In genomic region chr2:9276901-9277455, GRCh38 we compare ENCODE assay signal across 21 cellular contexts.
DNase-seq lines count a peak whose midpoint lies in the region; ATAC-seq and TF ChIP-seq lines count a peak whose summit lies in the region.
"Had no signal": no experiment of that assay in that cellular context is flagged by ENCODE, and none has a peak within 500 bp of the region (broad histone marks: within the 10 kb centered on the region; RNA-seq: fewer than 3 reads in every experiment).

No MANE protein-coding gene starts in this region.

- peak overlapping the region; percentile 52 for H4K91ac ChIP-seq in mesenchymal stem cell (ENCODE audit: low read length)

- dilution Hi-C loops in mammary epithelial cell (cut with HindIII; ENCODE audit: low sequenced_read_pairs) = loop anchor here (5.0 kb wide), 2 partner anchors 50 to 55 kb away; no protein-coding TSS in a partner anchor

- peaks cover 97% of the 10 kb centered on the region for H3K79me2 ChIP-seq in mammary epithelial cell (ENCODE audit: insufficient read depth, low read length)
- peaks cover 85% of the 10 kb centered on the region for H3K79me2 ChIP-seq in PC-9 (ENCODE audit: low read depth)

- no peak overlapping the region for H3K14ac ChIP-seq in mesenchymal stem cell (ENCODE audit: low read length in 2 of 2)

- H3K4me1 ChIP-seq in mammary epithelial cell (ENCODE audit: insufficient read depth, low read length) (peaks cover 22% of the 10 kb centered on the region), PC-9 (replicated peaks; ENCODE audit: insufficient read depth) (peaks cover 34% of the 10 kb centered on the region), mesenchymal stem cell (ENCODE audit: control insufficient read depth, insufficient read depth, low read depth, low read length) (peaks cover 8% of the 10 kb centered on the region), Peyer's patch (peaks cover 0 to 26% (median 0%) of the 10 kb centered on the region in 4 donors)

- no peak overlapping the region for H2AFZ ChIP-seq in mammary epithelial cell (ENCODE audit: low read depth, low read length)
- H2AFZ ChIP-seq in PC-9 = no peak overlapping the region
- H2AFZ ChIP-seq in mesenchymal stem cell (ENCODE audit: low read depth, low read length) = no peak overlapping the region

- no peak overlapping the region for H2BK120ac ChIP-seq in mesenchymal stem cell (ENCODE audit: low read depth, low read length)

- H3K27me3 Mint-ChIP-seq in MCF 10A (ENCODE audit: insufficient read depth, unreplicated experiment) = no peaks in the 10 kb centered on the region

- H3K36me3 ChIP-seq in mammary epithelial cell (ENCODE audit: insufficient read depth, low read length) (peaks cover 16% of the 10 kb centered on the region), PC-9 (ENCODE audit: low read depth) (0 out of 2 replicates have a peak, but pooled peaks cover under 1% of the 10 kb centered on the region), mesenchymal stem cell (ENCODE audit: control insufficient read depth in 1 of 2, insufficient read depth in 2 of 2, low read depth in 1 of 2, low read length in 2 of 2) (peaks cover 7 to 27% of the 10 kb centered on the region in 2 experiments), Peyer's patch (no peaks in the 10 kb centered on the region)

- in situ Hi-C loops in mammary epithelial cell (cut with MboI; ENCODE audit: low sequenced_read_pairs in 2 of 2) = no loop called here

- H3K9ac ChIP-seq in mammary epithelial cell (ENCODE audit: insufficient read depth, low read length) (no peak overlapping the region), mesenchymal stem cell (ENCODE audit: low read length) (peak overlapping the region; percentile 14)

- BruUV-seq in MCF 10A (replicated peaks; lab: Mats Ljungman, UMichigan) = no TSS peak
- no TSS peak for BruUV-seq in mammary epithelial cell (replicated peaks; lab: Mats Ljungman, UMichigan)
- no TSS peak for BruUV-seq in PC-9 (replicated peaks; lab: Mats Ljungman, UMichigan)

- H3K4ac ChIP-seq in mesenchymal stem cell (ENCODE audit: low read depth in 1 of 2, low read length in 2 of 2) = no peak overlapping the region

- peak overlapping the region; percentile 32 for H4K8ac ChIP-seq in mesenchymal stem cell (ENCODE audit: low read length)

- over 99% methylated on average over 9 of the region's 9 CpGs for WGBS in mammary epithelial cell (ENCODE audit: low coverage, missing lambda C conversion rate)
- 94% methylated on average over 9 of the region's 9 CpGs for WGBS in mesenchymal stem cell

- H3K27me3 ChIP-seq in mammary epithelial cell (ENCODE audit: insufficient read depth, low read length) = no peaks in the 10 kb centered on the region
- no peaks in the 10 kb centered on the region for H3K27me3 ChIP-seq in PC-9 (ENCODE audit: insufficient read depth, low read depth)
- no peaks in the 10 kb centered on the region for H3K27me3 ChIP-seq in mesenchymal stem cell (ENCODE audit: control insufficient read depth in 1 of 2, insufficient read depth in 1 of 2, low read length in 2 of 2)
- no peaks in the 10 kb centered on the region for H3K27me3 ChIP-seq in Peyer's patch

- H2AK5ac ChIP-seq in mesenchymal stem cell (ENCODE audit: low read length, severe bottlenecking) = no peak overlapping the region

- H3K27ac ChIP-seq in mammary epithelial cell (ENCODE audit: insufficient read depth, low read depth, low read length) = no peak overlapping the region
- H3K27ac ChIP-seq in PC-9 = 0 out of 2 replicates have a peak overlapping the region, but pooled peaks have one; percentile 4
- no peak overlapping the region for H3K27ac ChIP-seq in mesenchymal stem cell (ENCODE audit: low read length, poor library complexity, severe bottlenecking)
- H3K27ac ChIP-seq in Peyer's patch = no peak overlapping the region

- no peak overlapping the region for H2BK15ac ChIP-seq in mesenchymal stem cell (ENCODE audit: low read depth, poor library complexity, severe bottlenecking)

- TF ChIP-seq POLR2A in Peyer's patch (IDR thresholded peaks at IDR 0.05) = no peak

- H3K9me3 ChIP-seq in mammary epithelial cell (replicated peaks; ENCODE audit: insufficient read depth, low read length) (no peaks in the 10 kb centered on the region), PC-9 (ENCODE audit: insufficient read depth, low read depth) (no peaks in the 10 kb centered on the region), mesenchymal stem cell (ENCODE audit: control insufficient read depth, low read length) (peaks cover 3% of the 10 kb centered on the region), Peyer's patch (no peaks in the 10 kb centered on the region)

- no peak for TF ChIP-seq CTCF in MCF 10A (IDR thresholded peaks at IDR 0.05; ENCODE audit: unreplicated experiment)
- TF ChIP-seq CTCF in mammary epithelial cell (conservative IDR thresholded peaks at IDR 0.05 in 1 of 2, IDR thresholded peaks at IDR 0.05 in 1 of 2; ENCODE audit: extremely low read depth in 1 of 2, insufficient read depth in 1 of 2, low read depth in 1 of 2, low read length in 2 of 2) = no peak
- TF ChIP-seq CTCF in PC-9 (conservative IDR thresholded peaks at IDR 0.05) = no peak
- TF ChIP-seq CTCF in Peyer's patch (IDR thresholded peaks at IDR 0.05) = no peak

- no peak for DNase-seq in MCF 10A (ENCODE audit: unreplicated experiment)
- no peak for DNase-seq in mammary epithelial cell
- DNase-seq in PC-9 = no peak
- no peak for DNase-seq in mesenchymal stem cell
- DNase-seq in sciatic nerve (ENCODE audit: low spot score) = no peak
- no peak for DNase-seq in Peyer's patch
- DNase-seq: 8988T; CD8-positive, alpha-beta T cell; DMS53; EL; GOT3; KG1; MV-4-11; NCI-H1694 treated with DMSO at 0.1 percent for 48 hours; NCI-H2107; NCI-H510A treated with DMSO at 0.1 percent for 48 hours; NCI-H774; OCI-M1 had no signal

- CTCF ChIA-PET in MCF 10A (lab: Yijun Ruan, JAX) (interaction anchor here (0.5 kb wide), 1 partner anchor 500 kb away, joined by 4 read pairs; no protein-coding TSS in a partner anchor), mammary epithelial cell (lab: Charles Lee; ENCODE audit: low non-redundant PET) (no interaction called here), PC-9 (lab: Charles Lee) (no interaction called here)

- H4K20me1 ChIP-seq in mammary epithelial cell (ENCODE audit: insufficient read depth, low read length) (no peaks in the 10 kb centered on the region), PC-9 (ENCODE audit: insufficient read depth) (peaks cover 37% of the 10 kb centered on the region)

- H3K4me3 ChIP-seq in mammary epithelial cell (replicated peaks in 1 of 3; ENCODE audit: insufficient read depth in 1 of 3, low read depth in 2 of 3, low read length in 3 of 3) (no peak overlapping the region), PC-9 (no peak overlapping the region), mesenchymal stem cell (ENCODE audit: insufficient read depth in 1 of 2, low read depth in 1 of 2, low read length in 2 of 2) (no peak overlapping the region), Peyer's patch (no peak overlapping the region)
- H3K4me3 ChIP-seq: GM12878 had no signal

- no peak overlapping the region for H2BK12ac ChIP-seq in mesenchymal stem cell (ENCODE audit: low read length in 2 of 2)

- POLR2A ChIA-PET in MCF 10A (lab: Yijun Ruan, JAX) (no interaction called here), PC-9 (lab: Charles Lee; ENCODE audit: unreplicated experiment) (no interaction called here)

- peaks cover 40% of the 10 kb centered on the region for H3K79me1 ChIP-seq in mesenchymal stem cell (replicated peaks; ENCODE audit: low read length, poor library complexity, severe bottlenecking)

- H3K36me3 Mint-ChIP-seq in MCF 10A (ENCODE audit: insufficient read depth, unreplicated experiment) = peaks cover 18% of the 10 kb centered on the region
- H3K36me3 Mint-ChIP-seq: CD8-positive, alpha-beta T cell had no signal

- H3K4me2 ChIP-seq in mammary epithelial cell (ENCODE audit: insufficient read depth, low read depth, low read length) = no peak overlapping the region
- H3K4me2 ChIP-seq in PC-9 = no peak overlapping the region
- no peak overlapping the region for H3K4me2 ChIP-seq in mesenchymal stem cell (ENCODE audit: low read length, poor library complexity, severe bottlenecking)

- peak overlapping the region in 1 of 2 experiments; percentile 51 for H3K18ac ChIP-seq in mesenchymal stem cell (ENCODE audit: low read depth in 1 of 2, low read length in 2 of 2)

- peak overlapping the region; percentile 53 for H3K27ac Mint-ChIP-seq in MCF 10A (ENCODE audit: low read depth, unreplicated experiment)
- H3K27ac Mint-ChIP-seq: CD8-positive, alpha-beta T cell had no signal

- intact Hi-C loops in MCF 10A (cut with micrococcal nuclease) = no loop called here
- intact Hi-C loops in mammary epithelial cell (cut with micrococcal nuclease) = no loop called here
- intact Hi-C loops in PC-9 (cut with micrococcal nuclease; ENCODE audit: unreplicated experiment) = no loop called here
- intact Hi-C loops in sciatic nerve (cut with DNase I) = no loop called here

- H3K4me1 Mint-ChIP-seq in MCF 10A (ENCODE audit: insufficient read depth, unreplicated experiment) = peaks cover 25% of the 10 kb centered on the region

- H3K9me2 ChIP-seq in PC-9 (ENCODE audit: insufficient read depth) = no peaks in the 10 kb centered on the region

- peaks cover 53% of the 10 kb centered on the region for H3F3A ChIP-seq in PC-9 (ENCODE audit: insufficient read depth, low read depth)

- H2BK5ac ChIP-seq in mesenchymal stem cell (ENCODE audit: low read depth, low read length, poor library complexity, severe bottlenecking) = no peak overlapping the region

- no peak overlapping the region for H3K4me3 Mint-ChIP-seq in MCF 10A (ENCODE audit: unreplicated experiment)
- H3K4me3 Mint-ChIP-seq: CD8-positive, alpha-beta T cell had no signal

- H3K9me3 Mint-ChIP-seq in MCF 10A (ENCODE audit: unreplicated experiment) = no peaks in the 10 kb centered on the region

- peak; percentile 54 for ATAC-seq in sciatic nerve
- no peak for ATAC-seq in HG02588 (IDR thresholded peaks at IDR 0.05; ENCODE audit: unreplicated experiment)
- ATAC-seq in GM21786 (IDR thresholded peaks at IDR 0.05; ENCODE audit: unreplicated experiment) = no peak
- ATAC-seq: CD8-positive, alpha-beta T cell; GM12878 had no signal

- no peak overlapping the region for H3K23ac ChIP-seq in mesenchymal stem cell (ENCODE audit: low read length in 2 of 2)
